ENCODE assay signal across 1 cellular context in genomic region chr1:160047116-160047991, GRCh38.
TF ChIP-seq lines count a peak whose summit lies in the region.

No MANE protein-coding gene starts in this region.

TF ChIP-seq in GM23338, 12 proteins besides CTCF, POLR2A, EP300 and RAD21 (continued from another document):
- no peak for TF ChIP-seq ZNF462 (CRISPR knock-in tag; IDR thresholded peaks at IDR 0.05)
- no peak for TF ChIP-seq EZH2phosphoT487 (IDR thresholded peaks at IDR 0.05; ENCODE audit: unreplicated experiment)
- TF ChIP-seq JUNB (IDR thresholded peaks at IDR 0.05; ENCODE audit: unreplicated experiment): no peak
- no peak for TF ChIP-seq NANOG (IDR thresholded peaks at IDR 0.05; ENCODE audit: borderline replicate concordance)
- TF ChIP-seq ETS1 (IDR thresholded peaks at IDR 0.05): no peak
